In genomic region chr10:89699581-89700064, GRCh38 we compare ENCODE assay signal across 1 cellular context.
A peak's percentile ranks its signal among the peaks of the same experiment; 100 is the strongest.
TF ChIP-seq lines count a peak whose summit lies in the region.

No MANE protein-coding gene starts in this region.

TF ChIP-seq in HepG2, 621 proteins besides CTCF, POLR2A, EP300 and RAD21 (continued from another document and continues in another):
- TF ChIP-seq THAP9 (CRISPR knock-in tag; IDR thresholded peaks at IDR 0.05; ENCODE audit: borderline replicate concordance) (no peak), SMAD3 (CRISPR knock-in tag; IDR thresholded peaks at IDR 0.05) (peak; percentile 37; the same call in 1 of the 2 replicates), ZFP82 (CRISPR knock-in tag; IDR thresholded peaks at IDR 0.05; ENCODE audit: borderline replicate concordance) (no peak), ZNF335 (CRISPR knock-in tag; IDR thresholded peaks at IDR 0.05) (no peak), GATAD1 (CRISPR knock-in tag; IDR thresholded peaks at IDR 0.05) (0 out of 2 replicates have a peak, but pooled peaks have one; percentile 15), ZNF574 (CRISPR knock-in tag; IDR thresholded peaks at IDR 0.05) (peak; percentile 71), NBN (conservative IDR thresholded peaks at IDR 0.05) (no peak), ZNF350 (CRISPR knock-in tag; IDR thresholded peaks at IDR 0.05; ENCODE audit: borderline replicate concordance, low read depth) (no peak), ZBED4 (CRISPR knock-in tag; IDR thresholded peaks at IDR 0.05; ENCODE audit: borderline replicate concordance) (no peak), ZNF781 (CRISPR knock-in tag; IDR thresholded peaks at IDR 0.05; ENCODE audit: borderline replicate concordance, not compliant biosample characterization) (peak; percentile 65), SOX13 (IDR thresholded peaks at IDR 0.05) (peak; percentile 75), SOX13 (CRISPR knock-in tag; conservative IDR thresholded peaks at IDR 0.05 in 1 of 2, IDR thresholded peaks at IDR 0.05 in 1 of 2) (peak in 1 of 2 experiments; percentile 96; a peak in 2 of 4 replicates), STAT5B (CRISPR knock-in tag; IDR thresholded peaks at IDR 0.05) (no peak), SNAI1 (CRISPR knock-in tag; IDR thresholded peaks at IDR 0.05; ENCODE audit: borderline replicate concordance) (no peak; the same call in 1 of the 2 replicates), HDAC2 (CRISPR knock-in tag; IDR thresholded peaks at IDR 0.05) (peak; percentile 79), NFKBIZ (CRISPR knock-in tag; IDR thresholded peaks at IDR 0.05) (peak; percentile 77), NR2F1 (CRISPR knock-in tag; IDR thresholded peaks at IDR 0.05) (no peak; a peak in 1 of 4 replicates), SRSF9 (IDR thresholded peaks at IDR 0.05; ENCODE audit: borderline replicate concordance, insufficient read depth, low read depth, low read length, poor library complexity, severe bottlenecking) (no peak), ZBTB8A (CRISPR knock-in tag; IDR thresholded peaks at IDR 0.05; ENCODE audit: borderline replicate concordance, low read depth) (no peak), ZNF207 (IDR thresholded peaks at IDR 0.05; ENCODE audit: borderline replicate concordance) (no peak), HNRNPH1 (optimal IDR thresholded peaks at IDR 0.05; ENCODE audit: low read depth, low read length) (no peak), NFYB (CRISPR knock-in tag; IDR thresholded peaks at IDR 0.05) (no peak), ZNF281 (CRISPR knock-in tag; IDR thresholded peaks at IDR 0.05; ENCODE audit: borderline replicate concordance) (peak; percentile 30; the same call in 1 of the 2 replicates), PRPF4 (IDR thresholded peaks at IDR 0.05; ENCODE audit: low read depth, low read length, poor library complexity, severe bottlenecking) (no peak), ZNF3 (CRISPR knock-in tag; IDR thresholded peaks at IDR 0.05) (no peak), ZNF672 (CRISPR knock-in tag; IDR thresholded peaks at IDR 0.05) (no peak), KMT2A (CRISPR knock-in tag; IDR thresholded peaks at IDR 0.05) (no peak), FOSL1 (CRISPR knock-in tag; IDR thresholded peaks at IDR 0.05; ENCODE audit: borderline replicate concordance) (no peak), SKIL (CRISPR knock-in tag; IDR thresholded peaks at IDR 0.05; ENCODE audit: borderline replicate concordance) (peak; percentile 60; the same call in 1 of the 2 replicates), TFDP2 (CRISPR knock-in tag; IDR thresholded peaks at IDR 0.05) (0 out of 2 replicates have a peak, but pooled peaks have one; percentile 15), ZNF224 (CRISPR knock-in tag; IDR thresholded peaks at IDR 0.05) (no peak), GATA4 (IDR thresholded peaks at IDR 0.05; ENCODE audit: borderline replicate concordance, low read depth) (0 out of 2 replicates have a peak, but pooled peaks have one; percentile 10), BATF2 (CRISPR knock-in tag; IDR thresholded peaks at IDR 0.05) (no peak), ZFP90 (CRISPR knock-in tag; IDR thresholded peaks at IDR 0.05; ENCODE audit: borderline replicate concordance) (0 out of 2 replicates have a peak, but pooled peaks have one; percentile 50), ARID5B (CRISPR knock-in tag; IDR thresholded peaks at IDR 0.05) (peak; percentile 93), CBX1 (IDR thresholded peaks at IDR 0.05; ENCODE audit: low read depth) (no peak)
